In the genomic region with DNA sequence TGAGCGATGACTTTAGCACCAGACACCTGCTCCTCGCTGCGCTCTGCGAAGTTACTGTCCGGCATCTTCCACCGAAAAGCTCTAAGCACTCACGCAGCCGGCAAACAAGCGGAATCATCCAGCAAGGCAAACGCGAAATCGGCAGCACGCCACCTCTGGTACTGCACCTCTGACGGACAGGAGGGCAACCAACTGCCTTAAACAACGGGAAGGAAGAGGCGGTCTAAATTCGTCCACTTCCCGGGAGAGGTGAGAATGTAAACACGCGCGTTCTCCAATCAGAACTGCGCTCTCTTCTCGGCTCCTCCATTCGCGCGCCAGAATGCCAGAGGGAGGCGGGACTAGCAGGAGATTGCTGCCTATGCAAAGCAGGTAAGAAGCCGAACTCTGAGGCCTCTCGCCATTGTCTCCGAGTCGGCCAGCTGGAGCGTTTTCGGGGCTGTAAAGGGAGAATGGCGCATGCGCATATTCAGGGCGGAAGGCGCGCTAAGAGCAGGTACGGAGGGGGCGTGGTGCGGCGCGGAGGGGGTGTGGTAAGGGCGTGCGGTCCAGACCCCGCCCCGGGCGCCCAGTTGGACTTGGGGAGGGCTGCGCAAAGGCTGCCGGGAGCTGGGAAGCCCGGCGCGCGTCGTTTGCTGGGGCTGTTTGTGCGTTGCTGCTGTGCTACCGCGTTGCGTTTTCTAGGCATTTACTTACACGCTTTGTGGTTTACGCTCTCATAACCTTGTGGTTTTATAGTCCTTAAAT, we compare ENCODE assay signal across 8 cellular contexts. TPM values are rescaled to one million over a fixed set of nuclear protein-coding genes. Genes with fewer than 3 reads are reported as not detected.
A peak's percentile ranks its signal among the peaks of the same experiment; 100 is the strongest.
DNase-seq lines count a peak whose midpoint lies in the region; ATAC-seq, FAIRE-seq and TF ChIP-seq lines count a peak whose summit lies in the region.

A gene with protein sequence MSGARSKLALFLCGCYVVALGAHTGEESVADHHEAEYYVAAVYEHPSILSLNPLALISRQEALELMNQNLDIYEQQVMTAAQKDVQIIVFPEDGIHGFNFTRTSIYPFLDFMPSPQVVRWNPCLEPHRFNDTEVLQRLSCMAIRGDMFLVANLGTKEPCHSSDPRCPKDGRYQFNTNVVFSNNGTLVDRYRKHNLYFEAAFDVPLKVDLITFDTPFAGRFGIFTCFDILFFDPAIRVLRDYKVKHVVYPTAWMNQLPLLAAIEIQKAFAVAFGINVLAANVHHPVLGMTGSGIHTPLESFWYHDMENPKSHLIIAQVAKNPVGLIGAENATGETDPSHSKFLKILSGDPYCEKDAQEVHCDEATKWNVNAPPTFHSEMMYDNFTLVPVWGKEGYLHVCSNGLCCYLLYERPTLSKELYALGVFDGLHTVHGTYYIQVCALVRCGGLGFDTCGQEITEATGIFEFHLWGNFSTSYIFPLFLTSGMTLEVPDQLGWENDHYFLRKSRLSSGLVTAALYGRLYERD (plus strand): TSS at position 347 of the 747 bp plus-strand sequence. CDS start 33,695 bp downstream, outside the sequence.
Gene HACL1 (minus strand): TSS at position 171 of the 747 bp plus-strand sequence. CDS start 106 bp downstream, at position 65.

- H3K36me3 ChIP-seq in K562 (ENCODE audit: control insufficient read depth, insufficient read depth, low read length) (peaks cover 30% of the 10 kb centered on the region; the same call in 2 of the 3 replicates), skeletal muscle tissue (ENCODE audit: control insufficient read depth in 3 of 3, insufficient read depth in 3 of 3, low read length in 3 of 3) (peaks cover 7 to 29% (median 21%) of the 10 kb centered on the region in 3 donors)

- peak within 1 kb of the TSS; percentile 93 for H2AFZ ChIP-seq in K562 (ENCODE audit: low read depth, low read length)

- TF ChIP-seq CTCF in K562 (IDR thresholded peaks at IDR 0.05 in 2 of 3, conservative IDR thresholded peaks at IDR 0.05 in 1 of 3; ENCODE audit: insufficient read depth in 2 of 3, low read depth in 1 of 3, low read length in 3 of 3) = peak; percentile 24 to 62 (median 62); a peak in 3 of 6 replicates

- CTCF ChIA-PET in K562 (lab: Yijun Ruan, JAX; ENCODE audit: low intra/inter-chr PET ratio) = no interaction called here

- H3K9ac ChIP-seq in K562 (ENCODE audit: insufficient read depth in 1 of 2, low read depth in 2 of 2, low read length in 2 of 2) = peak within 1 kb of the TSS; percentile 80 to 90
- H3K9ac ChIP-seq in skeletal muscle tissue (ENCODE audit: low read depth in 1 of 3, low read length in 3 of 3) = peak within 1 kb of the TSS; percentile 87 to 94 (median 94)

- in situ Hi-C loops in SK-MEL-5 (cut with HindIII; ENCODE audit: low pct_unique_long_range_greater_than_20kb, low sequenced_read_pairs) = no loop called here
- in situ Hi-C loops in K562 (cut with MboI) = no loop called here

- H3K9me1 ChIP-seq in K562 (ENCODE audit: control insufficient read depth, insufficient read depth, low read length) = no peaks in the 10 kb centered on the region

- POLR2A ChIA-PET in K562 (lab: Yijun Ruan, JAX) = interaction anchor here (0.5 to 1.5 kb wide), 23 partner anchors 8 to 1173 kb away, joined by 3 to 13 read pairs (median 3); partner anchors contain the start of genes GALNT15 and MRPS25

- H3K27me3 ChIP-seq in K562 (ENCODE audit: control insufficient read depth in 2 of 2, insufficient read depth in 2 of 2, low read length in 2 of 2) = no peaks in the 10 kb centered on the region
- no peaks in the 10 kb centered on the region for H3K27me3 ChIP-seq in skeletal muscle tissue (ENCODE audit: control insufficient read depth in 3 of 3, insufficient read depth in 3 of 3, low read length in 3 of 3)

- H3K27ac ChIP-seq in K562 (ENCODE audit: extremely low read depth, low read depth, low read length) = peak within 1 kb of the TSS; percentile 74
- H3K27ac ChIP-seq in skeletal muscle tissue (ENCODE audit: low read depth, low read length) = peak within 1 kb of the TSS; percentile 81

- peak; percentile 99 for FAIRE-seq in K562 (lab: Jason Lieb, UNC)

- peak within 1 kb of the TSS; percentile 100 for H3K4me2 ChIP-seq in K562 (ENCODE audit: insufficient read depth, low read length)

- DNase-seq in SK-MEL-5 (ENCODE audit: low read depth, low spot score) (peak; percentile 99), K562 (ENCODE audit: extremely low read depth in 1 of 4, low spot score in 3 of 4) (peak; percentile 96 to 99 (median 97)), COLO668 (lab: John Stamatoyannopoulos, UW; ENCODE audit: unreplicated experiment) (no peak), NCI-H2029 treated with DMSO at 0.1 percent for 48 hours (lab: John Stamatoyannopoulos, UW) (no peak)

- ATAC-seq in GM18502 (IDR thresholded peaks at IDR 0.05; ENCODE audit: poor library complexity, unreplicated experiment) (peak; percentile 93), HG02938 (IDR thresholded peaks at IDR 0.05; ENCODE audit: unreplicated experiment) (peak; percentile 93), K562 (peak; percentile 97)

- H3K4me1 ChIP-seq in K562 (replicated peaks in 1 of 2; ENCODE audit: control insufficient read depth in 2 of 2, insufficient read depth in 2 of 2, low read length in 2 of 2) (peaks cover 0 to 5% of the 10 kb centered on the region in 2 experiments; a peak in 2 of 5 replicates), skeletal muscle tissue (ENCODE audit: control insufficient read depth in 3 of 3, insufficient read depth in 3 of 3, low read length in 3 of 3) (peaks cover 19 to 31% (median 25%) of the 10 kb centered on the region in 3 donors)

- BruUV-seq in K562 (replicated peaks; lab: Mats Ljungman, UMichigan) = no TSS peak

- intact Hi-C loops in K562 (cut with micrococcal nuclease) = loop anchor here (5.0 kb wide), 1 partner anchor 261 kb away; no protein-coding TSS in a partner anchor

- H3K9me3 ChIP-seq in K562 (replicated peaks; ENCODE audit: control insufficient read depth, insufficient read depth, low read depth, low read length) (no peaks in the 10 kb centered on the region; the same call in 1 of the 2 replicates), skeletal muscle tissue (ENCODE audit: control insufficient read depth in 3 of 3, low read length in 3 of 3) (no peaks in the 10 kb centered on the region)

- TF ChIP-seq POLR2A in K562 (conservative IDR thresholded peaks at IDR 0.05) = peak; percentile 98

- TF ChIP-seq EP300 in K562 (IDR thresholded peaks at IDR 0.05; ENCODE audit: low read length) = no peak; the same call in 1 of the 2 replicates

- H3K4me3 ChIP-seq in K562 = peak within 1 kb of the TSS; percentile 73
- peak within 1 kb of the TSS; percentile 90 for H3K4me3 ChIP-seq in iPS-11a (ENCODE audit: low read depth, low read length)
- H3K4me3 ChIP-seq in skeletal muscle tissue (ENCODE audit: low read length in 3 of 3) = peak within 1 kb of the TSS; percentile 79 to 100 (median 99)

- peaks cover 16% of the 10 kb centered on the region for H3K79me2 ChIP-seq in K562 (ENCODE audit: control insufficient read depth, insufficient read depth, low read length)

- under 1% methylated on average over 61 of the region's 61 CpGs for WGBS in K562 (ENCODE audit: insufficient coverage, low coverage, missing lambda C conversion rate)

- peak in 1 of 2 experiments; percentile 29; a peak in 1 of 4 replicates for TF ChIP-seq RAD21 in K562 (CRISPR knock-in tag; conservative IDR thresholded peaks at IDR 0.05 in 1 of 2, IDR thresholded peaks at IDR 0.05 in 1 of 2)

- no peaks in the 10 kb centered on the region for H4K20me1 ChIP-seq in K562 (replicated peaks; ENCODE audit: control insufficient read depth, insufficient read depth, low read length)

RNA-seq across cellular contexts. Expression of the first gene that starts in this region (rescaled TPM):
- 70.3 and 71.4 TPM in 2 replicates for total RNA-seq in SK-MEL-5 (2014; rRNA removed; shearing (Covaris generic))
- 76.0 and 78.6 TPM in 2 replicates for polyA plus RNA-seq in SK-MEL-5 (2015; cell fraction: cytosol; rRNA removed)
- 17.4 and 22.1 TPM in 2 replicates for polyA plus RNA-seq in SK-MEL-5 (2015; cell fraction: nucleus; rRNA removed)
- total RNA-seq in K562 (2011; cell fraction: chromatin; rRNA removed; ENCODE audit: low replicate concordance) = 15.1 and 17.2 TPM in 2 replicates
- total RNA-seq in K562 (2011; cell fraction: nucleolus; rRNA removed) = 20.2 and 22.9 TPM in 2 replicates
- total RNA-seq in K562 (2011; cell fraction: nucleoplasm; rRNA removed) = 28.9 and 36.2 TPM in 2 replicates
- total RNA-seq in K562 (2014; rRNA removed) (5.8 and 7.5 TPM in 2 replicates), K562 (2014; rRNA removed; fragmentation: Illumina TruSeq; extraction: Trizol) (7.0 and 8.4 TPM in 2 replicates), K562 (2015; rRNA removed; fragmentation: Illumina TruSeq; extraction: Trizol) (6.6 and 9.2 TPM in 2 replicates), K562 (2021) (7.5 and 8.5 TPM in 2 replicates), skeletal muscle tissue (23.0 TPM)
- polyA plus RNA-seq in K562 (2011; rRNA removed) (18.0 and 18.5 TPM in 2 replicates), K562 (2014; fragmentation: Illumina TruSeq; extraction: Trizol) (9.1 and 10.7 TPM in 2 replicates), K562 (2014; fragmentation: Nextera tagmentation; extraction: Ambion mirVana) (10 to 100 TPM; 24.3 to 26.2 TPM), K562 (2014; rRNA removed) (10.6 and 11.2 TPM in 2 replicates)
- 16.8 and 20.5 TPM in 2 replicates for polyA plus RNA-seq in K562 (2011; cell fraction: cytosol; rRNA removed)
- 10.3 and 13.8 TPM in 2 replicates for polyA plus RNA-seq in K562 (2011; cell fraction: nucleus; rRNA removed)
- 10.7 and 12.9 TPM in 2 replicates for polyA plus RNA-seq in K562 (2012)
- 12.0 and 15.3 TPM in 2 replicates for polyA minus RNA-seq in K562 (2011; rRNA and poly(A)+ RNA removed)
- polyA minus RNA-seq in K562 (2011; cell fraction: cytosol; rRNA and poly(A)+ RNA removed) = 3.9 and 5.2 TPM in 2 replicates
- polyA minus RNA-seq in K562 (2011; cell fraction: nucleus; rRNA and poly(A)+ RNA removed) = 5.9 and 14.4 TPM in 2 replicates

RNA-seq across cellular contexts. Expression of gene HACL1, which starts in this region (rescaled TPM):
- 51.9 and 56.5 TPM in 2 replicates for total RNA-seq in SK-MEL-5 (2014; rRNA removed; shearing (Covaris generic))
- polyA plus RNA-seq in SK-MEL-5 (2015; cell fraction: cytosol; rRNA removed) = 46.4 and 54.6 TPM in 2 replicates
- polyA plus RNA-seq in SK-MEL-5 (2015; cell fraction: nucleus; rRNA removed) = 34.7 and 43.2 TPM in 2 replicates
- total RNA-seq in K562 (2011; cell fraction: chromatin; rRNA removed; ENCODE audit: low replicate concordance) = 68.2 and 88.4 TPM in 2 replicates
- total RNA-seq in K562 (2011; cell fraction: nucleolus; rRNA removed) = 62.5 and 76.5 TPM in 2 replicates
- 64.9 and 74.0 TPM in 2 replicates for total RNA-seq in K562 (2011; cell fraction: nucleoplasm; rRNA removed)
- total RNA-seq in K562 (2014; rRNA removed) = 18.6 and 18.9 TPM in 2 replicates
- total RNA-seq in K562 (2014; rRNA removed; fragmentation: Illumina TruSeq; extraction: Trizol) = 30.5 and 33.8 TPM in 2 replicates
- total RNA-seq in K562 (2015; rRNA removed; fragmentation: Illumina TruSeq; extraction: Trizol) = 19.0 and 23.0 TPM in 2 replicates
- 29.1 and 31.5 TPM in 2 replicates for total RNA-seq in K562 (2021)
- 43.1 and 61.5 TPM in 2 replicates for polyA plus RNA-seq in K562 (2011; rRNA removed)
- 25.6 and 31.1 TPM in 2 replicates for polyA plus RNA-seq in K562 (2011; cell fraction: cytosol; rRNA removed)
- polyA plus RNA-seq in K562 (2011; cell fraction: nucleus; rRNA removed) = 52.7 and 69.1 TPM in 2 replicates
- 33.6 and 43.7 TPM in 2 replicates for polyA plus RNA-seq in K562 (2012)
- polyA plus RNA-seq in K562 (2014; fragmentation: Illumina TruSeq; extraction: Trizol) = 22.8 and 25.1 TPM in 2 replicates
- 10 to 100 TPM; 39.0 to 54.7 TPM for polyA plus RNA-seq in K562 (2014; fragmentation: Nextera tagmentation; extraction: Ambion mirVana)
- polyA plus RNA-seq in K562 (2014; rRNA removed) = 19.0 and 23.5 TPM in 2 replicates
- polyA minus RNA-seq in K562 (2011; rRNA and poly(A)+ RNA removed) = 83.3 and 83.9 TPM in 2 replicates
- 17.1 and 26.1 TPM in 2 replicates for polyA minus RNA-seq in K562 (2011; cell fraction: cytosol; rRNA and poly(A)+ RNA removed)
- 39.2 and 45.1 TPM in 2 replicates for polyA minus RNA-seq in K562 (2011; cell fraction: nucleus; rRNA and poly(A)+ RNA removed)
- 16.7 TPM for total RNA-seq in skeletal muscle tissue

Comparison
In these comparisons a context has a peak if more than half of its experiments do, and no peak if none do; other contexts are left out.
1. DNase-seq: peak in SK-MEL-5 (single experiment) and K562 (4 of 4); none in COLO668 (single experiment) and NCI-H2029 treated with DMSO at 0.1 percent for 48 hours (single experiment).
2. Peak in every context shown above with its lines, with median percentiles within 50 percentile points of each other: ATAC-seq and H3K4me3 ChIP-seq.